In genomic region chr9:2209400-2209799, GRCh38 we compare ENCODE assay signal across 14 cellular contexts.
DNase-seq lines count a peak whose midpoint lies in the region; ATAC-seq and TF ChIP-seq lines count a peak whose summit lies in the region.
"Had no signal": no experiment of that assay in that cellular context is flagged by ENCODE, and none has a peak within 500 bp of the region (broad histone marks: within the 10 kb centered on the region; RNA-seq: fewer than 3 reads in every experiment).

No MANE protein-coding gene starts in this region.

- peaks cover 35% of the 10 kb centered on the region for H3K36me3 Mint-ChIP-seq in endodermal cell (ENCODE audit: low read depth)

- peak overlapping the region; percentile 14 for H3K27ac Mint-ChIP-seq in endodermal cell

- H3K9ac ChIP-seq in endodermal cell (ENCODE audit: extremely low read depth, low read length, poor library complexity, severe bottlenecking) = no peak overlapping the region
- H3K9ac ChIP-seq in mesenchymal stem cell (ENCODE audit: low read length) = no peak overlapping the region

- no peak overlapping the region for H3K23ac ChIP-seq in mesenchymal stem cell (ENCODE audit: low read length in 2 of 2)

- H3K27me3 ChIP-seq in left ventricle myocardium inferior (ENCODE audit: low read depth) (no peaks in the 10 kb centered on the region), heart left ventricle (no peaks in the 10 kb centered on the region), endodermal cell (ENCODE audit: control insufficient read depth, insufficient read depth, low read length, poor library complexity, severe bottlenecking) (no peaks in the 10 kb centered on the region), mesenchymal stem cell (ENCODE audit: control insufficient read depth in 1 of 2, insufficient read depth in 1 of 2, low read length in 2 of 2) (no peaks in the 10 kb centered on the region)

- H2AFZ ChIP-seq in mesenchymal stem cell (ENCODE audit: low read depth, low read length) = no peak overlapping the region

- H3K4me1 ChIP-seq in left ventricle myocardium inferior (peaks cover 17% of the 10 kb centered on the region), heart left ventricle (peaks cover 0 to 19% (median 3%) of the 10 kb centered on the region in 12 donors), endodermal cell (ENCODE audit: control insufficient read depth, insufficient read depth, low read length) (peaks cover 3% of the 10 kb centered on the region), mesenchymal stem cell (ENCODE audit: control insufficient read depth, insufficient read depth, low read depth, low read length) (no peaks in the 10 kb centered on the region)

- peaks cover 26% of the 10 kb centered on the region for H3K4me1 Mint-ChIP-seq in endodermal cell

- no peak overlapping the region for H2AK5ac ChIP-seq in mesenchymal stem cell (ENCODE audit: low read length, severe bottlenecking)

- H3K79me1 ChIP-seq in mesenchymal stem cell (replicated peaks; ENCODE audit: low read length, poor library complexity, severe bottlenecking) = no peaks in the 10 kb centered on the region

- intact Hi-C loops in left ventricle myocardium inferior (cut with micrococcal nuclease) = no loop called here
- intact Hi-C loops in heart left ventricle (cut with DNase I) = no loop called here

- no peaks in the 10 kb centered on the region for H3K9me3 Mint-ChIP-seq in endodermal cell

- H2BK15ac ChIP-seq in mesenchymal stem cell (ENCODE audit: low read depth, poor library complexity, severe bottlenecking) = no peak overlapping the region

- H3K4me3 ChIP-seq in left ventricle myocardium inferior (no peak overlapping the region), heart left ventricle (no peak overlapping the region), endodermal cell (ENCODE audit: low read length) (no peak overlapping the region), mesenchymal stem cell (ENCODE audit: insufficient read depth in 1 of 2, low read depth in 1 of 2, low read length in 2 of 2) (no peak overlapping the region)

- H3K18ac ChIP-seq in mesenchymal stem cell (ENCODE audit: low read depth in 1 of 2, low read length in 2 of 2) = no peak overlapping the region

- no peaks in the 10 kb centered on the region for H3K27me3 Mint-ChIP-seq in endodermal cell (ENCODE audit: insufficient read depth)

- ATAC-seq in heart left ventricle (no peak), HG02610 (IDR thresholded peaks at IDR 0.05; ENCODE audit: unreplicated experiment) (no peak)
- ATAC-seq in activated CD4-positive, CD25-positive, alpha-beta regulatory T cell treated with anti-CD3 and anti-CD28 coated beads, Interleukin-2, amount 50 U/mL, for 24 hours = no peak

- TF ChIP-seq CTCF in left ventricle myocardium inferior (IDR thresholded peaks at IDR 0.05; ENCODE audit: borderline replicate concordance) (no peak), heart left ventricle (IDR thresholded peaks at IDR 0.05) (no peak), endodermal cell (conservative IDR thresholded peaks at IDR 0.05) (no peak)

- peak overlapping the region; percentile 50 for H3K27ac ChIP-seq in left ventricle myocardium inferior (replicated peaks)
- peak overlapping the region in 2 of 12 donors; percentile 30 to 38 for H3K27ac ChIP-seq in heart left ventricle
- H3K27ac ChIP-seq in endodermal cell (ENCODE audit: low read depth, low read length) = no peak overlapping the region
- no peak overlapping the region for H3K27ac ChIP-seq in mesenchymal stem cell (ENCODE audit: low read length, poor library complexity, severe bottlenecking)

- H3K4me3 Mint-ChIP-seq in endodermal cell = no peak overlapping the region

- H3K36me3 ChIP-seq in left ventricle myocardium inferior = no peaks in the 10 kb centered on the region
- H3K36me3 ChIP-seq in heart left ventricle = no peaks in the 10 kb centered on the region
- H3K36me3 ChIP-seq in endodermal cell (ENCODE audit: control insufficient read depth, insufficient read depth, low read length) = peaks cover 16% of the 10 kb centered on the region
- H3K36me3 ChIP-seq in mesenchymal stem cell (ENCODE audit: control insufficient read depth in 1 of 2, insufficient read depth in 2 of 2, low read depth in 1 of 2, low read length in 2 of 2) = no peaks in the 10 kb centered on the region

- DNase-seq in left ventricle myocardium inferior (no peak), heart left ventricle (no peak), NCI-H226 (peak; percentile 55), endodermal cell (no peak), inferior parietal cortex (ENCODE audit: extremely low spot score) (no peak), mesenchymal stem cell (no peak)
- DNase-seq: activated effector memory CD4-positive, alpha-beta T cell treated with Interleukin-2 at 50 U/mL for 16 hours; COR-L47; mesendoderm; NCI-H1436; NCI-H524; occipital lobe had no signal

- TF ChIP-seq POLR2A in heart left ventricle (IDR thresholded peaks at IDR 0.05) = no peak

- WGBS in heart left ventricle, 4 donors = 29 to 50% (median 36%) methylated on average over 2 of the region's 2 CpGs
- WGBS in endodermal cell (ENCODE audit: insufficient coverage in 1 of 2, insufficient read length in 1 of 2), 2 experiments = 90 to 94% methylated on average over 2 of the region's 2 CpGs
- WGBS in mesenchymal stem cell = 58% methylated on average over 2 of the region's 2 CpGs

- H2BK12ac ChIP-seq in mesenchymal stem cell (ENCODE audit: low read length in 2 of 2) = no peak overlapping the region

- H3K4ac ChIP-seq in mesenchymal stem cell (ENCODE audit: low read depth in 1 of 2, low read length in 2 of 2) = no peak overlapping the region

- H4K91ac ChIP-seq in mesenchymal stem cell (ENCODE audit: low read length) = no peak overlapping the region

- no peak overlapping the region for H3K14ac ChIP-seq in mesenchymal stem cell (ENCODE audit: low read length in 2 of 2)

- no peak overlapping the region for H4K8ac ChIP-seq in mesenchymal stem cell (ENCODE audit: low read length)

- no peak overlapping the region for H2BK120ac ChIP-seq in mesenchymal stem cell (ENCODE audit: low read depth, low read length)

- H3K4me2 ChIP-seq in mesenchymal stem cell (ENCODE audit: low read length, poor library complexity, severe bottlenecking) = no peak overlapping the region

- H3K9me3 ChIP-seq in left ventricle myocardium inferior (replicated peaks) (no peaks in the 10 kb centered on the region), heart left ventricle (no peaks in the 10 kb centered on the region), endodermal cell (ENCODE audit: control insufficient read depth, low read length) (peaks cover 5% of the 10 kb centered on the region), mesenchymal stem cell (ENCODE audit: control insufficient read depth, low read length) (no peaks in the 10 kb centered on the region)

- no peak overlapping the region for H2BK5ac ChIP-seq in mesenchymal stem cell (ENCODE audit: low read depth, low read length, poor library complexity, severe bottlenecking)
